Comparison of ENCODE assay signal across 8 cellular contexts in genomic region chr3:157088133-157088488, GRCh38.
A peak's percentile ranks its signal among the peaks of the same experiment; 100 is the strongest.
DNase-seq lines count a peak whose midpoint lies in the region; TF ChIP-seq lines count a peak whose summit lies in the region.

No MANE protein-coding gene starts in this region.

- no peak for DNase-seq in BE2C
- no peak for DNase-seq in MG63
- no peak for DNase-seq in nephron progenitor cell
- DNase-seq in GM20000 (ENCODE audit: low spot score) = no peak
- DNase-seq in NCI-H2081 treated with DMSO at 0.1 percent for 48 hours (lab: John Stamatoyannopoulos, UW) = no peak
- no peak for DNase-seq in NCI-H1930 (lab: John Stamatoyannopoulos, UW)
- DNase-seq in NCI-H774 (lab: John Stamatoyannopoulos, UW) = no peak

- H3K36me3 ChIP-seq in BE2C (no peaks in the 10 kb centered on the region), MG63 (no peaks in the 10 kb centered on the region)

- no peaks in the 10 kb centered on the region for H3K9me3 ChIP-seq in BE2C
- no peaks in the 10 kb centered on the region for H3K9me3 ChIP-seq in MG63

- no peaks in the 10 kb centered on the region for H3K9me3 Mint-ChIP-seq in dendritic cell treated with granulocyte-macrophage colony-stimulating factor and Interleukin-4, amounts not matched to agents 40 ng/mL and 50 ng/mL, for 4 days
- no peaks in the 10 kb centered on the region for H3K9me3 Mint-ChIP-seq in nephron progenitor cell

- peak overlapping the region; percentile 96 for H3K27ac Mint-ChIP-seq in dendritic cell treated with granulocyte-macrophage colony-stimulating factor and Interleukin-4, amounts not matched to agents 40 ng/mL and 50 ng/mL, for 4 days
- H3K27ac Mint-ChIP-seq in nephron progenitor cell = peak overlapping the region; percentile 97

- TF ChIP-seq CTCF in BE2C (IDR thresholded peaks at IDR 0.05; ENCODE audit: low read depth, low read length) (no peak), nephron progenitor cell (IDR thresholded peaks at IDR 0.05) (no peak), GM20000 (IDR thresholded peaks at IDR 0.05; ENCODE audit: extremely low read depth, missing control alignments) (no peak)

- H3K27me3 Mint-ChIP-seq in dendritic cell treated with granulocyte-macrophage colony-stimulating factor and Interleukin-4, amounts not matched to agents 40 ng/mL and 50 ng/mL, for 4 days = peaks cover 6% of the 10 kb centered on the region
- peaks cover 3% of the 10 kb centered on the region for H3K27me3 Mint-ChIP-seq in nephron progenitor cell (ENCODE audit: low read depth, poor library complexity)

- H3K27me3 ChIP-seq in BE2C (no peaks in the 10 kb centered on the region), MG63 (no peaks in the 10 kb centered on the region)

- peak overlapping the region; percentile 64 for H3K4me3 ChIP-seq in BE2C (ENCODE audit: low read depth, low read length)
- peak overlapping the region; percentile 61 for H3K4me3 ChIP-seq in MG63

- peak overlapping the region; percentile 81 for H3K4me3 Mint-ChIP-seq in dendritic cell treated with granulocyte-macrophage colony-stimulating factor and Interleukin-4, amounts not matched to agents 40 ng/mL and 50 ng/mL, for 4 days
- H3K4me3 Mint-ChIP-seq in nephron progenitor cell = peak overlapping the region; percentile 84

- H3K36me3 Mint-ChIP-seq in dendritic cell treated with granulocyte-macrophage colony-stimulating factor and Interleukin-4, amounts not matched to agents 40 ng/mL and 50 ng/mL, for 4 days (ENCODE audit: low read depth) = no peaks in the 10 kb centered on the region
- H3K36me3 Mint-ChIP-seq in nephron progenitor cell (ENCODE audit: low read depth) = no peaks in the 10 kb centered on the region

- H3K4me1 Mint-ChIP-seq in dendritic cell treated with granulocyte-macrophage colony-stimulating factor and Interleukin-4, amounts not matched to agents 40 ng/mL and 50 ng/mL, for 4 days (ENCODE audit: low read depth) = peaks cover 30% of the 10 kb centered on the region
- peaks cover 63% of the 10 kb centered on the region for H3K4me1 Mint-ChIP-seq in nephron progenitor cell

- H3K4me1 ChIP-seq in BE2C = peaks cover 8% of the 10 kb centered on the region

- intact Hi-C loops in dendritic cell treated with granulocyte-macrophage colony-stimulating factor and Interleukin-4, amounts not matched to agents 40 ng/mL and 50 ng/mL, for 4 days (cut with micrococcal nuclease) = loop anchor here (2.0 kb wide), 3 partner anchors 271 to 533 kb away; partner anchors contain the start of genes SSR3 and TIPARP
